1 cellular context compared by ENCODE assay signal in the genomic region with DNA sequence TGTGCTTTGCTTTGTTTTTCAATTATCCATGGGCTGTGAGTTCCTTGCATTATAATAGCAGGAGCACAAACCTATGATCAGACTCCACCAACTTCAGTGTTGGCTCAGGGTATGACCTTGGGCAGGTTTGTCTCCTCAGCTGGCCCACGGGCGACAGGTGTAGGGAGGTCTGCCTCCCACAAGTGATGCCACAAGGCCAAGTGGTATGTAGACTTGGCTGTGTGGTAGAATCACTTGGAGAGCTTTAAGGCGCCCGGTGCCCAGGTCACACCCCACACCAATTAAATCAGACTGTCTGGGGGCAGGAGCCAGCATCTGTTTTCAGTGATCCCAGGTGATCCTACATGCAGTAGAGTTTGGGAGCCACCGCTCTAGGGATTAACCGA.
TF ChIP-seq lines count a peak whose summit lies in the region.

No MANE protein-coding gene starts in this region.

TF ChIP-seq in HepG2, 621 proteins besides CTCF, POLR2A, EP300 and RAD21:
- TF ChIP-seq SP5 (CRISPR knock-in tag; IDR thresholded peaks at IDR 0.05; ENCODE audit: borderline replicate concordance, low read depth) (no peak), ZNF446 (CRISPR knock-in tag; IDR thresholded peaks at IDR 0.05) (0 out of 2 replicates have a peak, but pooled peaks have one; percentile 32)
